Comparison of ENCODE assay signal across 8 cellular contexts in genomic region chr1:91404151-91405012, GRCh38. TPM values are rescaled to one million over a fixed set of nuclear protein-coding genes. Genes with fewer than 3 reads are reported as not detected.
DNase-seq lines count a peak whose midpoint lies in the region; ATAC-seq and TF ChIP-seq lines count a peak whose summit lies in the region.

HFM1 (minus strand) TSS chr1:91404837; CDS start chr1:91401082, 3,755 bp downstream.

- TF ChIP-seq CTCF in ovary (IDR thresholded peaks at IDR 0.05) (no peak), tibial nerve (IDR thresholded peaks at IDR 0.05) (no peak)

- H3K9me3 ChIP-seq in ovary: no peaks in the 10 kb centered on the region
- H3K9me3 ChIP-seq in tibial nerve: no peaks in the 10 kb centered on the region

- WGBS in ovary, 3 donors: 0 to 1% (median 0%) methylated on average over 45 to 69 of the region's 69 CpGs
- WGBS in tibial nerve, 2 donors: 1 to 3% methylated on average over 22 to 48 of the region's 69 CpGs

- no peaks in the 10 kb centered on the region for H3K36me3 ChIP-seq in ovary
- no peaks in the 10 kb centered on the region for H3K36me3 ChIP-seq in tibial nerve

- DNase-seq in DMS 273 treated with DMSO at 0.1 percent for 48 hours (lab: John Stamatoyannopoulos, UW) (peak; percentile 86), HPDE6-E6E7 (ENCODE audit: extremely low spot score) (peak; percentile 44), OCI-M1 (lab: John Stamatoyannopoulos, UW) (peak; percentile 81), Right ventricle myocardium inferior (ENCODE audit: missing footprints) (peak; percentile 92), ovary (peak; percentile 85 to 91 (median 89)), tibial nerve (ENCODE audit: low spot score in 2 of 2) (peak; percentile 28 to 37)
- DNase-seq in activated naive CD4-positive, alpha-beta T cell treated with anti-CD3 and anti-CD28 coated beads, Interleukin-2, amount 50 U/mL, for 16 hours: peak; percentile 55

- intact Hi-C loops in Right ventricle myocardium inferior (cut with DNase I): loop anchor here (2.0 to 5.0 kb wide), 2 partner anchors 98 to 122 kb away; partner anchors contain the start of gene CDC7
- intact Hi-C loops in ovary (cut with DNase I): loop anchor here in 2 of 4 donors (10.0 kb wide), 2 partner anchors 100 to 120 kb away; partner anchors contain the start of gene CDC7 (in 1 of the 2)

- TF ChIP-seq EP300 in ovary (IDR thresholded peaks at IDR 0.05) (peak; percentile 34), tibial nerve (IDR thresholded peaks at IDR 0.05) (peak in 1 of 2 donors; percentile 13)

- no peaks in the 10 kb centered on the region for H3K4me1 ChIP-seq in ovary (ENCODE audit: insufficient read depth)
- H3K4me1 ChIP-seq in tibial nerve: peaks cover 0 to 11% (median 2%) of the 10 kb centered on the region in 4 donors

- peak within 1 kb of the TSS; percentile 39 for H3K4me3 ChIP-seq in ovary
- H3K4me3 ChIP-seq in tibial nerve: peak within 1 kb of the TSS; percentile 52 to 73 (median 62)

- H3K27ac ChIP-seq in ovary (peak within 1 kb of the TSS; percentile 65 to 93), tibial nerve (peak within 1 kb of the TSS; percentile 33 to 87 (median 74))

- ATAC-seq in GM21367 (IDR thresholded peaks at IDR 0.05; ENCODE audit: unreplicated experiment) (peak; percentile 97), Right ventricle myocardium inferior (peak; percentile 99)

- TF ChIP-seq POLR2A in ovary (IDR thresholded peaks at IDR 0.05) (peak; percentile 41), tibial nerve (IDR thresholded peaks at IDR 0.05) (peak in 1 of 2 donors; percentile 23)

- H3K27me3 ChIP-seq in ovary (no peaks in the 10 kb centered on the region), tibial nerve (no peaks in the 10 kb centered on the region)

RNA-seq across cellular contexts. Expression of gene HFM1, which starts in this region (rescaled TPM):
- total RNA-seq in Right ventricle myocardium inferior (1.6 TPM), ovary (10 to 100 TPM in 3 of 7 donors, 1 to 10 TPM in 4; 5.7 to 17.2 (median 8.5) TPM), tibial nerve (1 to 10 TPM; 1.5 to 9.0 (median 2.1) TPM)
- 1 to 10 TPM; 2.9 to 3.2 TPM for polyA plus RNA-seq in ovary

Comparison
In these comparisons a context has a peak if more than half of its experiments do, and no peak if none do; other contexts are left out.
1. Peak in every context shown above with its lines: DNase-seq, ATAC-seq, H3K4me3 ChIP-seq and H3K27ac ChIP-seq.
2. DNase-seq: peak in every context shown above with its lines; median percentile 92 in Right ventricle myocardium inferior; 89 in ovary; 86 in DMS 273 treated with DMSO at 0.1 percent for 48 hours; 81 in OCI-M1; 55 in activated naive CD4-positive, alpha-beta T cell treated with anti-CD3 and anti-CD28 coated beads, Interleukin-2, amount 50 U/mL, for 16 hours; 44 in HPDE6-E6E7; 32 in tibial nerve.